In the genomic region with DNA sequence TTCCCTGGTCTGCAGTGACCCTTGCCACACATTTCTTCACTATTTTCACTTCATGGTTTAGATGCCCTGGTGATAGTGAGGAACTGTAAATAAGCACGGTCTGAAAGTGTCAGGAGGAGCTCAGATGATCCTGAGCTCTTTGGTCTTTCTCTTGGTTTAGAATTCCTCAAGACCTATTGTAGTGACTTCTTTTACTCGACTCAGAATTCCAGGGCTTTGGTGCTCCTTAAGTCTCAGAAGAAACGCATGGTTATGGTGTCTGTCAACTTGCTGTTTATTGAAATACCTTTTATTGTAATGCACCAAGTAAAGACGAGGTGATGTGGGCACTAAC, we compare ENCODE assay signal across 13 cellular contexts.
DNase-seq lines count a peak whose midpoint lies in the region; ATAC-seq and TF ChIP-seq lines count a peak whose summit lies in the region.
"Had no signal": no experiment of that assay in that cellular context is flagged by ENCODE, and none has a peak within 500 bp of the region (broad histone marks: within the 10 kb centered on the region; RNA-seq: fewer than 3 reads in every experiment).

No MANE protein-coding gene starts in this region.

- H3K9ac ChIP-seq in HCT116 (ENCODE audit: low read length): peak overlapping the region; percentile 37

- no peaks in the 10 kb centered on the region for H3K9me2 ChIP-seq in HCT116 (ENCODE audit: insufficient read depth)

- H3K4me3 Mint-ChIP-seq in natural killer cell: no peak overlapping the region
- H3K4me3 Mint-ChIP-seq: activated CD8-positive, alpha-beta T cell treated with anti-CD3 and anti-CD28 coated beads for 36 hours; CD4-positive, alpha-beta T cell had no signal

- no peaks in the 10 kb centered on the region for H4K20me1 ChIP-seq in HCT116 (ENCODE audit: insufficient read depth)

- H3K27me3 Mint-ChIP-seq in natural killer cell (ENCODE audit: low read depth in 2 of 2): peaks cover 32 to 34% of the 10 kb centered on the region in 2 donors

- H3K9me3 Mint-ChIP-seq in natural killer cell: no peaks in the 10 kb centered on the region
- H3K9me3 Mint-ChIP-seq: activated CD8-positive, alpha-beta T cell treated with anti-CD3 and anti-CD28 coated beads for 36 hours; CD4-positive, alpha-beta T cell had no signal

- no peak overlapping the region; the same call in 1 of the 2 replicates for H3K27ac ChIP-seq in HCT116 (ENCODE audit: low read depth, low read length)
- H3K27ac ChIP-seq in breast epithelium: peak overlapping the region; percentile 86 to 87
- H3K27ac ChIP-seq in stomach: peak overlapping the region in 4 of 5 donors; percentile 82 to 89 (median 86)

- H3K27ac Mint-ChIP-seq in natural killer cell: no peak overlapping the region
- H3K27ac Mint-ChIP-seq: activated CD8-positive, alpha-beta T cell treated with anti-CD3 and anti-CD28 coated beads for 36 hours; CD4-positive, alpha-beta T cell had no signal

- 66 to 79% (median 76%) methylated on average over 4 of the region's 4 CpGs for WGBS in stomach, 5 donors

- no peak for ATAC-seq in HCT116
- no peak for ATAC-seq in natural killer cell
- ATAC-seq: activated CD8-positive, alpha-beta T cell treated with anti-CD3 and anti-CD28 coated beads for 36 hours had no signal

- H3K4me1 ChIP-seq in HCT116 (ENCODE audit: control insufficient read depth in 1 of 2, insufficient read depth in 2 of 2, low read length in 2 of 2) (peaks cover 52 to 61% of the 10 kb centered on the region in 2 experiments), breast epithelium (peaks cover 0 to 7% of the 10 kb centered on the region in 2 donors), stomach (peaks cover 0 to 78% (median 55%) of the 10 kb centered on the region in 4 donors)

- intact Hi-C loops in HCT116 (cut with micrococcal nuclease): loop anchor here (5.0 kb wide), 1 partner anchor 84 kb away; the partner anchor contains the start of gene SAMD4A
- intact Hi-C loops in breast epithelium (cut with DNase I; ENCODE audit: low total_unique reads): no loop called here
- intact Hi-C loops in stomach (cut with DNase I; ENCODE audit: low total_unique reads): no loop called here
- intact Hi-C loops in natural killer cell (cut with micrococcal nuclease): no loop called here

- POLR2A ChIA-PET in HCT116 (lab: Charles Lee): no interaction called here

- H3K4me2 ChIP-seq in HCT116 (ENCODE audit: low read length): peak overlapping the region; percentile 80

- H3K4me1 Mint-ChIP-seq in natural killer cell: no peaks in the 10 kb centered on the region

- H3K9me3 ChIP-seq in HCT116 (ENCODE audit: control insufficient read depth in 1 of 2, insufficient read depth in 1 of 2, low read depth in 1 of 2, low read length in 2 of 2) (no peaks in the 10 kb centered on the region), breast epithelium (no peaks in the 10 kb centered on the region), stomach (no peaks in the 10 kb centered on the region)

- no peak overlapping the region for H2AFZ ChIP-seq in HCT116 (ENCODE audit: low read depth, low read length, poor library complexity, severe bottlenecking)

- CTCF ChIA-PET in HCT116 (lab: Charles Lee): no interaction called here

- TF ChIP-seq EP300 in stomach (IDR thresholded peaks at IDR 0.05): no peak

- no peaks in the 10 kb centered on the region for H3K36me3 Mint-ChIP-seq in natural killer cell

- TF ChIP-seq POLR2A in HCT116 (IDR thresholded peaks at IDR 0.05; ENCODE audit: borderline replicate concordance, extremely low read depth, insufficient read depth, insufficient read length): no peak
- TF ChIP-seq POLR2A in breast epithelium (IDR thresholded peaks at IDR 0.05): no peak
- TF ChIP-seq POLR2A in stomach (IDR thresholded peaks at IDR 0.05): no peak

- H3K36me3 ChIP-seq in HCT116 (ENCODE audit: control insufficient read depth in 1 of 2, insufficient read depth in 2 of 2, low read length in 2 of 2) (no peaks in the 10 kb centered on the region), breast epithelium (no peaks in the 10 kb centered on the region), stomach (no peaks in the 10 kb centered on the region)

- H3K79me2 ChIP-seq in HCT116 (ENCODE audit: insufficient read depth, low read length): no peaks in the 10 kb centered on the region; the same call in 1 of the 2 replicates

- H3K27me3 ChIP-seq in HCT116 (ENCODE audit: insufficient read depth, low read length): no peaks in the 10 kb centered on the region
- no peaks in the 10 kb centered on the region for H3K27me3 ChIP-seq in breast epithelium
- H3K27me3 ChIP-seq in stomach: no peaks in the 10 kb centered on the region

- TF ChIP-seq CTCF in HCT116 (IDR thresholded peaks at IDR 0.05 in 2 of 3, conservative IDR thresholded peaks at IDR 0.05 in 1 of 3; ENCODE audit: borderline replicate concordance in 1 of 3, insufficient read depth in 1 of 3, low read depth in 2 of 3, low read length in 2 of 3) (no peak), breast epithelium (IDR thresholded peaks at IDR 0.05) (no peak), stomach (IDR thresholded peaks at IDR 0.05) (no peak), natural killer cell (IDR thresholded peaks at IDR 0.05) (no peak)

- H3K4me3 ChIP-seq in HCT116 (replicated peaks in 1 of 2; ENCODE audit: low read depth in 1 of 2, low read length in 2 of 2): peak overlapping the region in 1 of 2 experiments; percentile 37; a peak in 2 of 4 replicates
- H3K4me3 ChIP-seq in breast epithelium: no peak overlapping the region
- no peak overlapping the region for H3K4me3 ChIP-seq in stomach

- TF ChIP-seq RAD21 in HCT116 (IDR thresholded peaks at IDR 0.05; ENCODE audit: low read depth): no peak

- DNase-seq in HCT116 (ENCODE audit: low read depth, low spot score) (no peak), breast epithelium (ENCODE audit: low spot score in 2 of 2) (no peak), medulla oblongata (ENCODE audit: extremely low spot score) (peak; percentile 64), stomach (no peak), natural killer cell (no peak), DMS153 treated with DMSO at 0.1 percent for 48 hours (lab: John Stamatoyannopoulos, UW; ENCODE audit: unreplicated experiment) (no peak)
- DNase-seq in stimulated activated CD4-positive, alpha-beta T cell treated with anti-CD3 and anti-CD28 coated beads, Interleukin-4, amount 100 ng/mL, for 1 hour: no peak
- DNase-seq in activated CD4-positive, CD25-positive, alpha-beta regulatory T cell (lab: John Stamatoyannopoulos, UW): no peak
- DNase-seq: CD4-positive, alpha-beta T cell; erythroblast; NCI-H510A; small intestine had no signal

- RAD21 ChIA-PET in HCT116 (lab: Charles Lee; ENCODE audit: low non-redundant PET in 1 of 2, low total read pairs in 2 of 2, uncharacterized antibody in 2 of 2, unreplicated experiment in 2 of 2): no interaction called here

- BruUV-seq in HCT116 (replicated peaks; lab: Mats Ljungman, UMichigan): no TSS peak

TF ChIP-seq in HCT116, 20 proteins besides CTCF, POLR2A, EP300 and RAD21:
- TF ChIP-seq ELF1 (IDR thresholded peaks at IDR 0.05; ENCODE audit: borderline replicate concordance, low read depth): no peak
- TF ChIP-seq SIN3A (IDR thresholded peaks at IDR 0.05; ENCODE audit: low read depth): no peak
